ENCODE assay signal across 16 cellular contexts in genomic region chr17:45889579-45889978, GRCh38. TPM values are rescaled to one million over a fixed set of nuclear protein-coding genes. Genes with fewer than 3 reads are reported as not detected.
DNase-seq lines count a peak whose midpoint lies in the region; ATAC-seq and TF ChIP-seq lines count a peak whose summit lies in the region.
"Had no signal": no experiment of that assay in that cellular context is flagged by ENCODE, and none has a peak within 500 bp of the region (broad histone marks: within the 10 kb centered on the region; RNA-seq: fewer than 3 reads in every experiment).

No MANE protein-coding gene starts in this region.

- H3K4me3 ChIP-seq in AG04450 (ENCODE audit: low read depth, low read length) (no peak overlapping the region), RWPE2 (ENCODE audit: severe bottlenecking) (no peak overlapping the region)
- H3K4me3 ChIP-seq: ovary, upper lobe of right lung had no signal

- H3K9me3 ChIP-seq in AG04450 (ENCODE audit: control insufficient read depth, insufficient read depth, low read length): peaks cover 4% of the 10 kb centered on the region; the same call in 1 of the 2 replicates
- no peaks in the 10 kb centered on the region for H3K9me3 ChIP-seq in RWPE2 (ENCODE audit: severe bottlenecking)
- H3K9me3 ChIP-seq: ovary, upper lobe of right lung had no signal

- H3K27me3 ChIP-seq in AG04450 (ENCODE audit: control insufficient read depth, insufficient read depth, low read length) (peaks cover under 1% of the 10 kb centered on the region), RWPE2 (ENCODE audit: insufficient read depth, poor library complexity, severe bottlenecking) (peaks cover under 1% of the 10 kb centered on the region)
- H3K27me3 ChIP-seq: ovary had no signal

- H3K27ac ChIP-seq in AG04450 (ENCODE audit: low read depth, low read length): no peak overlapping the region
- H3K27ac ChIP-seq in RWPE2 (ENCODE audit: poor library complexity, severe bottlenecking): no peak overlapping the region
- H3K27ac ChIP-seq: ovary, upper lobe of right lung had no signal

- no peaks in the 10 kb centered on the region for H3K36me3 ChIP-seq in RWPE2 (ENCODE audit: low read depth)
- H3K36me3 ChIP-seq: ovary, upper lobe of right lung had no signal

- CTCF ChIA-PET in AG04450 (lab: Charles Lee): no interaction called here

- ATAC-seq in RWPE2 (ENCODE audit: low read depth) (no peak), HG03159 (IDR thresholded peaks at IDR 0.05; ENCODE audit: unreplicated experiment) (no peak), GM18519 (IDR thresholded peaks at IDR 0.05; ENCODE audit: low FRiP score, unreplicated experiment) (no peak)
- ATAC-seq: activated CD4-positive, CD25-positive, alpha-beta regulatory T cell treated with anti-CD3 and anti-CD28 coated beads, Interleukin-2, amount 50 U/mL, for 24 hours; upper lobe of right lung had no signal

- no peak for DNase-seq in AG04450 (ENCODE audit: low read depth, low spot score)
- DNase-seq in RWPE2 (ENCODE audit: low spot score): no peak
- peak; percentile 50 for DNase-seq in iPS-NIHi7 (ENCODE audit: extremely low spot score)
- DNase-seq in HUDEP-2 (lab: John Stamatoyannopoulos, UW; ENCODE audit: unreplicated experiment in 76 of 76): no peak
- DNase-seq: activated CD8-positive, alpha-beta memory T cell treated with anti-CD3 and anti-CD28 coated beads for 24 hours; dermis blood vessel endothelial cell; Kasumi-1; NCI-H446; ovary; stimulated activated CD4-positive, alpha-beta T cell treated with anti-CD3 and anti-CD28 coated beads, Interleukin-1b, Interleukin-23, amount 100 ng/mL, for 48 hours; upper lobe of right lung had no signal

- no peaks in the 10 kb centered on the region for H3K4me1 ChIP-seq in RWPE2 (ENCODE audit: insufficient read depth, poor library complexity, severe bottlenecking)
- H3K4me1 ChIP-seq: upper lobe of right lung had no signal

- peak; percentile 10; the same call in 1 of the 2 replicates for TF ChIP-seq CTCF in AG04450 (IDR thresholded peaks at IDR 0.05; ENCODE audit: low read depth, low read length)
- TF ChIP-seq CTCF in GM12873 (IDR thresholded peaks at IDR 0.05; ENCODE audit: insufficient read depth, low read depth, low read length, missing control alignments): peak; percentile 19
- peak; percentile 8 for TF ChIP-seq CTCF in RWPE2 (IDR thresholded peaks at IDR 0.05; ENCODE audit: poor library complexity, severe bottlenecking)

- POLR2A ChIA-PET in AG04450 (lab: Yijun Ruan, JAX): no interaction called here

RNA-seq across cellular contexts. Expression of gene MAPT, which starts 4.8 kb away (rescaled TPM):
- 0.21 and 0.27 TPM in 2 replicates for polyA plus RNA-seq in AG04450 (2011; rRNA removed)
- polyA minus RNA-seq in AG04450 (2011; rRNA and poly(A)+ RNA removed): 0.17 and 0.18 TPM in 2 replicates

RNA-seq across cellular contexts. Expression of gene SPPL2C, which starts 44.9 kb away (rescaled TPM):
- not detected in 2 replicates for polyA plus RNA-seq in AG04450 (2011; rRNA removed)
- not detected in 2 replicates for polyA minus RNA-seq in AG04450 (2011; rRNA and poly(A)+ RNA removed)
- polyA plus RNA-seq: esophagus, ovary had no signal
